8 cellular contexts compared by ENCODE assay signal in the genomic region with DNA sequence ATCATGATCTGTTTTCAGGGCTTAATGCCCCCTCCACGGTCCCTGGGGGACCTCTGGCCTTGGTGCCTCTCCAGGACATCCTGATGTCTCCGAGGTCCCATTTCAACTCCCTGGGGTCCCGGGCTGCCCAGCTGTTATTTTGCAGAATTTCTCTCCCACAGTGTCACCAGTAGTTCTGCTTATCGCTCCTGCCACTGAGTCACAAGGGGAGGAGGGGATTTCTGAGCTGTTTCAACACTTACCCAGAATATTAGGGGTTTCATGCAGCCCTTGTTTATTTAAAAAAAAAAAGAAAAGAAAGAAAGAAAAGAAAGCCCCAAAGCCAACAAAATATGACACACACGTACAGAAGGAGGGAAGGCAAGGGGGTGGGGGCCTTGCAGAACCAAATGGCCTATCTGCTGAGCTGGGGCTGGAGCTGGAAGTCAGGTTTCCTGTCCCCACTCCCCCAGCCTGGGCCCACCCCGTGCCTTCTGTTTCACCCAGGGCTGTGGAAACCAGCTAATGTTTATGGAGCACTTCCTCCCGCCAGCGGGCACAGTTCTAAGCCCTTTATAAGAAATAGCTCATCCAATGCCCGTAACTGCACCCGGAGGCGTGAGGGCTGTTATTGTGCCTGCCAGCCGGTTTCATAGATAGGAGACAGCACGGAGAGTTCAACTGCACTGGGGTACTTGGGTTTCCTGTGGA. TPM values are rescaled to one million over a fixed set of nuclear protein-coding genes. Genes with fewer than 3 reads are reported as not detected.
DNase-seq lines count a peak whose midpoint lies in the region; ATAC-seq and TF ChIP-seq lines count a peak whose summit lies in the region.

No MANE protein-coding gene starts in this region.

- H3K36me3 ChIP-seq in heart left ventricle = no peaks in the 10 kb centered on the region
- H3K36me3 ChIP-seq in skeletal muscle tissue (ENCODE audit: control insufficient read depth in 3 of 3, insufficient read depth in 3 of 3, low read length in 3 of 3) = no peaks in the 10 kb centered on the region

- no peaks in the 10 kb centered on the region for H3K36me3 Mint-ChIP-seq in activated T-helper 2 cell treated with anti-CD3 and anti-CD28 coated beads, Interferon-gamma antibody, Interleukin-2, Interleukin-4, amounts not matched to agents 10 μg/mL and 5 μg/mL and 100 μg/mL, durations not matched to agents 14 hours and 24 hours and 36 hours (ENCODE audit: low read depth)

- no peaks in the 10 kb centered on the region for H3K9me3 ChIP-seq in heart left ventricle
- H3K9me3 ChIP-seq in skeletal muscle tissue (ENCODE audit: control insufficient read depth in 3 of 3, low read length in 3 of 3) = no peaks in the 10 kb centered on the region

- ATAC-seq in heart left ventricle = peak; percentile 13 to 40 (median 32)
- no peak for ATAC-seq in GM19455 (IDR thresholded peaks at IDR 0.05; ENCODE audit: unreplicated experiment)

- H3K4me3 ChIP-seq in heart left ventricle (peak overlapping the region in 11 of 12 donors; percentile 39 to 77 (median 61)), skeletal muscle tissue (ENCODE audit: low read length in 3 of 3) (peak overlapping the region; percentile 54 to 60 (median 55))

- H3K27ac Mint-ChIP-seq in activated T-helper 2 cell treated with anti-CD3 and anti-CD28 coated beads, Interferon-gamma antibody, Interleukin-2, Interleukin-4, amounts not matched to agents 10 μg/mL and 5 μg/mL and 100 μg/mL, durations not matched to agents 14 hours and 24 hours and 36 hours = peak overlapping the region; percentile 88

- no peak for TF ChIP-seq POLR2A in heart left ventricle (IDR thresholded peaks at IDR 0.05)

- DNase-seq in CD1c-positive myeloid dendritic cell (ENCODE audit: extremely low spot score) (peak; percentile 80), M059J (ENCODE audit: low read depth) (peak; percentile 68), heart left ventricle (peak in 4 of 5 donors; percentile 60 to 78 (median 74)), NCI-H510A (lab: John Stamatoyannopoulos, UW) (no peak), NCI-H345 (lab: John Stamatoyannopoulos, UW) (no peak)
- DNase-seq in activated T-helper 2 cell treated with anti-CD3 and anti-CD28 coated beads, Interferon-gamma antibody, Interleukin-2, Interleukin-4, amounts not matched to agents 10 μg/mL and 5 μg/mL and 100 μg/mL, durations not matched to agents 14 hours and 24 hours and 36 hours (ENCODE audit: low spot score) = no peak

- 27 to 33% (median 28%) methylated on average over 13 of the region's 13 CpGs for WGBS in heart left ventricle, 4 donors

- H3K27ac ChIP-seq in heart left ventricle (peak overlapping the region; percentile 61 to 100 (median 84)), skeletal muscle tissue (ENCODE audit: low read depth, low read length) (peak overlapping the region; percentile 97)

- H3K4me1 Mint-ChIP-seq in activated T-helper 2 cell treated with anti-CD3 and anti-CD28 coated beads, Interferon-gamma antibody, Interleukin-2, Interleukin-4, amounts not matched to agents 10 μg/mL and 5 μg/mL and 100 μg/mL, durations not matched to agents 14 hours and 24 hours and 36 hours (ENCODE audit: low read depth) = peaks cover 88% of the 10 kb centered on the region

- H3K27me3 ChIP-seq in heart left ventricle (no peaks in the 10 kb centered on the region), skeletal muscle tissue (ENCODE audit: control insufficient read depth in 3 of 3, insufficient read depth in 3 of 3, low read length in 3 of 3) (no peaks in the 10 kb centered on the region)

- intact Hi-C loops in activated T-helper 2 cell treated with anti-CD3 and anti-CD28 coated beads, Interferon-gamma antibody, Interleukin-2, Interleukin-4, amounts not matched to agents 10 μg/mL and 5 μg/mL and 100 μg/mL, durations not matched to agents 14 hours and 24 hours and 36 hours (cut with micrococcal nuclease) = loop anchor here (1.0 kb wide), 1 partner anchor 188 kb away; no protein-coding TSS in a partner anchor
- intact Hi-C loops in heart left ventricle (cut with DNase I) = no loop called here

- H3K9ac ChIP-seq in skeletal muscle tissue (ENCODE audit: low read depth in 1 of 3, low read length in 3 of 3) = peak overlapping the region; percentile 68 to 84 (median 70)

- H3K27me3 Mint-ChIP-seq in activated T-helper 2 cell treated with anti-CD3 and anti-CD28 coated beads, Interferon-gamma antibody, Interleukin-2, Interleukin-4, amounts not matched to agents 10 μg/mL and 5 μg/mL and 100 μg/mL, durations not matched to agents 14 hours and 24 hours and 36 hours (ENCODE audit: low read depth) = no peaks in the 10 kb centered on the region

- H3K4me1 ChIP-seq in heart left ventricle (peaks cover 17 to 78% (median 45%) of the 10 kb centered on the region in 12 donors), skeletal muscle tissue (ENCODE audit: control insufficient read depth in 3 of 3, insufficient read depth in 3 of 3, low read length in 3 of 3) (peaks cover 49 to 56% (median 52%) of the 10 kb centered on the region in 3 donors)

- peak overlapping the region; percentile 59 for H3K4me3 Mint-ChIP-seq in activated T-helper 2 cell treated with anti-CD3 and anti-CD28 coated beads, Interferon-gamma antibody, Interleukin-2, Interleukin-4, amounts not matched to agents 10 μg/mL and 5 μg/mL and 100 μg/mL, durations not matched to agents 14 hours and 24 hours and 36 hours (ENCODE audit: low read depth)

- H3K9me3 Mint-ChIP-seq in activated T-helper 2 cell treated with anti-CD3 and anti-CD28 coated beads, Interferon-gamma antibody, Interleukin-2, Interleukin-4, amounts not matched to agents 10 μg/mL and 5 μg/mL and 100 μg/mL, durations not matched to agents 14 hours and 24 hours and 36 hours = no peaks in the 10 kb centered on the region

- TF ChIP-seq CTCF in heart left ventricle (IDR thresholded peaks at IDR 0.05) = no peak

RNA-seq across cellular contexts. Expression of a gene that starts 8.4 kb away (rescaled TPM):
- total RNA-seq in M059J (2014; rRNA removed; shearing (Covaris generic)) = 7.0 and 15.1 TPM in 2 replicates
- total RNA-seq in activated T-helper 2 cell treated with anti-CD3 and anti-CD28 coated beads, Interferon-gamma antibody, Interleukin-2, Interleukin-4, amounts not matched to agents 10 μg/mL and 5 μg/mL and 100 μg/mL, durations not matched to agents 14 hours and 24 hours and 36 hours = 164 and 170 TPM in 2 replicates
- total RNA-seq in heart left ventricle (10 to 100 TPM; 13.3 to 50.2 (median 28.2) TPM), skeletal muscle tissue (9.9 TPM)
- polyA plus RNA-seq in heart left ventricle = 10 to 100 TPM; 35.6 to 41.2 TPM

RNA-seq across cellular contexts. Expression of a gene that starts 23.0 kb away (rescaled TPM):
- total RNA-seq in M059J (2014; rRNA removed; shearing (Covaris generic)) = 0.59 and 1.1 TPM in 2 replicates
- 0.16 and 0.52 TPM in 2 replicates for total RNA-seq in activated T-helper 2 cell treated with anti-CD3 and anti-CD28 coated beads, Interferon-gamma antibody, Interleukin-2, Interleukin-4, amounts not matched to agents 10 μg/mL and 5 μg/mL and 100 μg/mL, durations not matched to agents 14 hours and 24 hours and 36 hours
- total RNA-seq in heart left ventricle = under 1 TPM in 2 of 9 donors, not detected in 7; 0.27 to 0.75 TPM
- under 1 TPM in 1 of 2 donors, not detected in 1; 0.07 TPM for polyA plus RNA-seq in heart left ventricle
- not detected for total RNA-seq in skeletal muscle tissue

Comparison
In these comparisons a context has a peak if more than half of its experiments do, and no peak if none do; other contexts are left out.
1. DNase-seq: peak in CD1c-positive myeloid dendritic cell (single experiment), M059J (single experiment) and heart left ventricle (4 of 5); none in activated T-helper 2 cell treated with anti-CD3 and anti-CD28 coated beads, Interferon-gamma antibody, Interleukin-2, Interleukin-4, amounts not matched to agents 10 μg/mL and 5 μg/mL and 100 μg/mL, durations not matched to agents 14 hours and 24 hours and 36 hours (single experiment), NCI-H510A (single experiment) and NCI-H345 (single experiment).